In genomic region chr15:101000271-101000681, GRCh38 we compare ENCODE assay signal across 20 cellular contexts.
A peak's percentile ranks its signal among the peaks of the same experiment; 100 is the strongest.
DNase-seq lines count a peak whose midpoint lies in the region; ATAC-seq, FAIRE-seq and TF ChIP-seq lines count a peak whose summit lies in the region.
"Had no signal": no experiment of that assay in that cellular context is flagged by ENCODE, and none has a peak within 500 bp of the region (broad histone marks: within the 10 kb centered on the region; RNA-seq: fewer than 3 reads in every experiment).

No MANE protein-coding gene starts in this region.

- H3K9me2 ChIP-seq in GM23338 (ENCODE audit: insufficient read depth) = peaks cover 8% of the 10 kb centered on the region; the same call in 1 of the 2 replicates

- peaks cover 3% of the 10 kb centered on the region for H3K27me3 Mint-ChIP-seq in GM23338 (ENCODE audit: insufficient read depth, low read depth, poor library complexity)
- H3K27me3 Mint-ChIP-seq in astrocyte (ENCODE audit: low read depth, unreplicated experiment) = peaks cover 25% of the 10 kb centered on the region

- H3K4me2 ChIP-seq in GM23338 (0 out of 2 replicates have a peak overlapping the region, but pooled peaks have one; percentile 25), astrocyte (ENCODE audit: low read length) (no peak overlapping the region)

- no peak overlapping the region for H2AFZ ChIP-seq in GM23338
- H2AFZ ChIP-seq in astrocyte (ENCODE audit: low read depth, low read length) = no peak overlapping the region

- peak; percentile 92 for ATAC-seq in GM23338
- ATAC-seq in HG02798 (IDR thresholded peaks at IDR 0.05; ENCODE audit: poor library complexity, unreplicated experiment) = no peak
- ATAC-seq: CD8-positive, alpha-beta T cell; esophagus mucosa; GM12878 had no signal

- no peak overlapping the region for H3K4me3 ChIP-seq in AG09309 (ENCODE audit: control insufficient read depth, low read depth, low read length)
- H3K4me3 ChIP-seq in GM23338 = no peak overlapping the region
- H3K4me3 ChIP-seq in astrocyte (ENCODE audit: insufficient read depth, low read depth, low read length) = no peak overlapping the region
- H3K4me3 ChIP-seq: GM12878 had no signal

- H4K20me1 ChIP-seq in GM23338 (replicated peaks; ENCODE audit: insufficient read depth) (no peaks in the 10 kb centered on the region), astrocyte (ENCODE audit: insufficient read depth, low read length) (no peaks in the 10 kb centered on the region)

- H3K79me2 ChIP-seq in GM23338 (replicated peaks; ENCODE audit: insufficient read depth) (no peaks in the 10 kb centered on the region), astrocyte (ENCODE audit: insufficient read depth, low read length) (no peaks in the 10 kb centered on the region)

- peak; percentile 18 for DNase-seq in AG09309 (ENCODE audit: low read depth)
- DNase-seq in GM23338 (ENCODE audit: low spot score) = peak; percentile 66
- peak; percentile 60 for DNase-seq in astrocyte (ENCODE audit: low read depth)
- DNase-seq in islet precursor cell = peak; percentile 53
- no peak for DNase-seq in activated T-cell treated with anti-CD3 and anti-CD28 coated beads, Interleukin-2, amount 50 U/mL, for 48 hours
- DNase-seq in RPMI8226 = no peak
- DNase-seq in foreskin melanocyte = no peak
- DNase-seq: activated CD4-positive, CD25-positive, alpha-beta regulatory T cell treated with anti-CD3 and anti-CD28 coated beads, Interleukin-2, amount 50 U/mL, for 72 hours; activated naive CD4-positive, alpha-beta T cell treated with anti-CD3 and anti-CD28 coated beads, Interleukin-2, amount 10 ng/mL, durations not matched to agents 7 days and 5 days; CD8-positive, alpha-beta T cell; NCI-H187 treated with DMSO at 0.1 percent for 48 hours; nephron progenitor cell; SHP77 treated with DMSO at 0.1 percent for 48 hours; stimulated activated CD4-positive, alpha-beta T cell treated with anti-CD3 and anti-CD28 coated beads, Interleukin-15, amount 100 ng/mL, for 24 hours; stimulated activated naive CD4-positive, alpha-beta T cell treated with Interleukin-2 at 50 U/mL for 16 hours had no signal

- H3K36me3 ChIP-seq in GM23338 (ENCODE audit: insufficient read depth) (no peaks in the 10 kb centered on the region), astrocyte (ENCODE audit: insufficient read depth, low read length) (no peaks in the 10 kb centered on the region)

- H3F3A ChIP-seq in GM23338 (replicated peaks; ENCODE audit: low read depth) = no peaks in the 10 kb centered on the region

- H3K27me3 ChIP-seq in GM23338 (ENCODE audit: insufficient read depth) (no peaks in the 10 kb centered on the region), astrocyte (ENCODE audit: insufficient read depth, low read length) (peaks cover 3% of the 10 kb centered on the region)

- 0 out of 3 replicates have a peak overlapping the region, but pooled peaks have one; percentile 15 for H3K4me3 Mint-ChIP-seq in GM23338
- no peak overlapping the region for H3K4me3 Mint-ChIP-seq in astrocyte (ENCODE audit: unreplicated experiment)
- H3K4me3 Mint-ChIP-seq: activated naive CD4-positive, alpha-beta T cell treated with anti-CD3 and anti-CD28 coated beads, Interleukin-2, amount 10 ng/mL, durations not matched to agents 7 days and 5 days; CD8-positive, alpha-beta T cell; nephron progenitor cell; T-helper 2 cell treated with Interferon-gamma antibody and Interleukin-4, amounts not matched to agents 5 μg/mL and 100 μg/mL, for 36 hours; type B pancreatic cell had no signal

- no peak for FAIRE-seq in astrocyte (lab: Jason Lieb, UNC)
- FAIRE-seq: GM12878 had no signal

- peaks cover 18% of the 10 kb centered on the region for H3K9me3 Mint-ChIP-seq in GM23338
- H3K9me3 Mint-ChIP-seq in astrocyte (ENCODE audit: unreplicated experiment) = peaks cover 7% of the 10 kb centered on the region
- H3K9me3 Mint-ChIP-seq: CD8-positive, alpha-beta T cell; T-helper 2 cell treated with Interferon-gamma antibody and Interleukin-4, amounts not matched to agents 5 μg/mL and 100 μg/mL, for 36 hours had no signal

- H3K4me1 Mint-ChIP-seq in GM23338 (peaks cover 20% of the 10 kb centered on the region), astrocyte (ENCODE audit: low read depth, unreplicated experiment) (peaks cover 3% of the 10 kb centered on the region)
- H3K4me1 Mint-ChIP-seq: activated naive CD4-positive, alpha-beta T cell treated with anti-CD3 and anti-CD28 coated beads, Interleukin-2, amount 10 ng/mL, durations not matched to agents 7 days and 5 days had no signal

- H3K27ac Mint-ChIP-seq in GM23338 (0 out of 2 replicates have a peak overlapping the region, but pooled peaks have one; percentile 1), astrocyte (ENCODE audit: unreplicated experiment) (no peak overlapping the region)
- H3K27ac Mint-ChIP-seq: activated naive CD4-positive, alpha-beta T cell treated with anti-CD3 and anti-CD28 coated beads, Interleukin-2, amount 10 ng/mL, durations not matched to agents 7 days and 5 days; CD8-positive, alpha-beta T cell; nephron progenitor cell; T-helper 2 cell treated with Interferon-gamma antibody and Interleukin-4, amounts not matched to agents 5 μg/mL and 100 μg/mL, for 36 hours; type B pancreatic cell had no signal

- no peak for TF ChIP-seq CTCF in AG09309 (IDR thresholded peaks at IDR 0.05; ENCODE audit: control insufficient read depth, insufficient read depth, low read depth, low read length, missing control alignments)
- TF ChIP-seq CTCF in GM23338 (conservative IDR thresholded peaks at IDR 0.05; ENCODE audit: low read depth in 2 of 2) = no peak
- no peak for TF ChIP-seq CTCF in astrocyte (IDR thresholded peaks at IDR 0.05; ENCODE audit: insufficient read depth, low read depth, low read length)

- no peak overlapping the region for H3K9ac ChIP-seq in astrocyte (ENCODE audit: low read length)

- no peak overlapping the region for H3K27ac ChIP-seq in GM23338 (ENCODE audit: low read depth)
- H3K27ac ChIP-seq in astrocyte (ENCODE audit: low read depth, low read length) = no peak overlapping the region

- no peaks in the 10 kb centered on the region for H3K9me3 ChIP-seq in astrocyte (ENCODE audit: insufficient read depth, low read depth, low read length)

- H3K36me3 Mint-ChIP-seq in GM23338 (ENCODE audit: low read depth) = peaks cover 14% of the 10 kb centered on the region; the same call in 2 of the 3 replicates
- no peaks in the 10 kb centered on the region for H3K36me3 Mint-ChIP-seq in astrocyte (ENCODE audit: low read depth, unreplicated experiment)
- H3K36me3 Mint-ChIP-seq: activated naive CD4-positive, alpha-beta T cell treated with anti-CD3 and anti-CD28 coated beads, Interleukin-2, amount 10 ng/mL, durations not matched to agents 7 days and 5 days; CD8-positive, alpha-beta T cell; type B pancreatic cell had no signal

- H3K4me1 ChIP-seq in GM23338 (ENCODE audit: insufficient read depth) (peaks cover 10% of the 10 kb centered on the region; the same call in 1 of the 2 replicates), astrocyte (ENCODE audit: insufficient read depth, low read length) (no peaks in the 10 kb centered on the region)

Comparison
In these comparisons a context has a peak if more than half of its experiments do, and no peak if none do; other contexts are left out.
1. DNase-seq: peak in AG09309 (single experiment), GM23338 (single experiment), astrocyte (single experiment) and islet precursor cell (single experiment); none in activated T-cell treated with anti-CD3 and anti-CD28 coated beads, Interleukin-2, amount 50 U/mL, for 48 hours (0 of 2), RPMI8226 (single experiment) and foreskin melanocyte (single experiment).